1 cellular context compared by ENCODE assay signal in the genomic region with DNA sequence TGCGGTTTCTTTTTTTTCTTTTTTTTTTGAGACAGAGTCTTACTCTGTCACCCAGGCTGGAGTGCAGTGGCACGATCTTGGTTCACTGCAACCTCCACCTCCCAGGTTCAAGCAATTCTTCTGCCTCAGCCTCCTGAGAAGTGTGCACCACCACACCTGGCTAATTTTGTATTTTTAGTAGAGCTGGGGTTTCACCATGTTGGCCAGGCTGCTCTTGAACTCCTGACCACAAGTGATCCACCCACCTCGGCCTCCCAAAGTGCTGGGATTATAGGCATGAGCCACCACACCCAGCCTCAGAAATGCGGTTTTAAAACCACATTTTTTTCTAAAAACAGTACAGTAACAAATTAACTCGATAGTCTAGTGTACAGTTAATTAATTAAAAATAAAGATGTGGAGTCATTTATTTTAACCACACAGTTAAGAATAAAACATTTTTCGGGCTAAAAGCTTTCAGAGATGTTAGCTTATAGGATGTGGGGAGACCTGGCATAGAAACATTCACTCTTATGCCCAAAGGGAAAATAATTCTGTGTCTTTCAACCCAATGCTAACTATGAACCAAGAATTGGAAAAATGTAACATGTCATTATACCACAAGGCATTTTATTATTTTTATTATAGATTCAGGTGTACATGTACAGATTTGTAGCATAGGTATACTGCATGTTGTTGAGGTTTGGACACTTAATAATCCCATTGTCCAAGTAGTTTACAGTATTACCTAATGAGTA. TPM values are rescaled to one million over a fixed set of nuclear protein-coding genes. Genes with fewer than 3 reads are reported as not detected.
"Had no signal": no experiment of that assay in that cellular context is flagged by ENCODE, and none has a peak within 500 bp of the region (broad histone marks: within the 10 kb centered on the region; RNA-seq: fewer than 3 reads in every experiment).

No MANE protein-coding gene starts in this region.

RNA-seq across cellular contexts. Expression of a gene that starts 27.8 kb away (rescaled TPM):
- total RNA-seq: MCF 10A had no signal
